Comparison of ENCODE assay signal across 1 cellular context in the genomic region with DNA sequence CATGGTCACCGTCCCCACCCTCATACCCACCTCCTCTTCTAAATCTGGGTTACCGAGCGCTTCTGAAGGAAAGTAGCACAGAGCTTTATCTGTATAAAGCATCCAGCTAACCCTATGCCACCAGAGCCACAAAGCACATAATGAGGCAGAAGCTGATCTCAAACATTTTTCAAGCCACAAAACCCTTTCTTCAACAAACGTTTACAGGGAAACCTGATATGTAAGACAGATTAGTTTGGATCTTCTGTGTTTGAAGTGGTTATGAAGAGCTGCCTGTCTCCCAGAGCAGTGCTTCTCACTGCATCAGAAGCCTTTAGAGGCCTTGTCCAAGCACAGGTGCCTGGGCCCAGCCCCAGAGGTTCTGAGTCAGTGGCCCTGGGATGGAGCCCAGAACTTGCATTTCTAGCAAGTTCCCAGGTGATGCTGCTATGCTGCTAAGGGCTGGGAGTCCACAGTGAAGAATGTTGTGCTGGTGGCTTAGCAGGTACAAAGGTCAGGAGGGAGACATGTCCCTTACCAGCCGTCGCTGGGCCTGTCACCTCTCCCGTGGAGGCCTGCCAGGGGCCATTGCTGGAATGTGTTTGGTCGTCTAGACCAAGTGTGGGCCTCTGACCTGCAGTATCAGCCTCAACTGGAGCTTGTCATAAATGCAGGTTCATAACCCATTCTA.
TF ChIP-seq lines count a peak whose summit lies in the region.

No MANE protein-coding gene starts in this region.

TF ChIP-seq in liver, 16 proteins besides CTCF, POLR2A, EP300 and RAD21 (continued from another document):
- TF ChIP-seq HNF4G (IDR thresholded peaks at IDR 0.05): peak; percentile 87
